23 cellular contexts compared by ENCODE assay signal in the genomic region with DNA sequence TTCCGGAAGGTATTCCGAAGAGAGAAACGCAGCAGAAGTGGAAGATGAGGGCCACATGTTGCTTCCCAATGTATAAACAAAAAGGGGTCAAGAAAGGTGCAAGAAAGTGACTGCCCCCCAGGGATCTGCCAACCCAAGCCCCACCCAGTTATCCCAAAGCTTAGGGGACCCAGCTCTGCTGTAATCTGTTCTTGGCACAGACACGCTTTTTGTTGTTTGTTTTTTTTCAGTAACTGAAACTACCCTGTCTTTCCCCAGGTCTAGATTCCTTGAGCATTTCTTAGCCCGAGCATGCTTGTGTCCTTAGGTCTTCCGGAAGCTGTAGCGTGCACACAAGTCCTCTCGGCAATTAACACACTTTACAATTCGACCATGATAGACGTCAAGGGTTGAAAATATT. TPM values are rescaled to one million over a fixed set of nuclear protein-coding genes. Genes with fewer than 3 reads are reported as not detected.
DNase-seq lines count a peak whose midpoint lies in the region; ATAC-seq lines count a peak whose summit lies in the region.
"Had no signal": no experiment of that assay in that cellular context is flagged by ENCODE, and none has a peak within 500 bp of the region (broad histone marks: within the 10 kb centered on the region; RNA-seq: fewer than 3 reads in every experiment).

No MANE protein-coding gene starts in this region.

- H3K36me3 ChIP-seq in HAP-1 (replicated peaks) = no peaks in the 10 kb centered on the region
- H3K36me3 ChIP-seq: BE2C, SJSA1 had no signal

- no peaks in the 10 kb centered on the region for H3K27me3 ChIP-seq in HAP-1 (ENCODE audit: low read depth)
- H3K27me3 ChIP-seq: BE2C had no signal

- DNase-seq in HCEC 1CT (peak; percentile 49), RPMI7951 (ENCODE audit: low read depth) (peak; percentile 4), left kidney (ENCODE audit: low read depth, low spot score) (peak; percentile 32), renal cortical epithelial cell (ENCODE audit: low read depth) (peak; percentile 36), HAP-1 (ENCODE audit: low spot score in 2 of 2) (no peak), NCI-H187 treated with DMSO at 0.1 percent for 48 hours (lab: John Stamatoyannopoulos, UW) (no peak)
- DNase-seq: BE2C; Calu3; CD8-positive, alpha-beta memory T cell; DMS79 treated with DMSO at 0.1 percent for 48 hours; GM23248; H7; NCI-H1092; NCI-H1436 treated with DMSO at 0.1 percent for 48 hours; NCI-H1930; NCI-H2107; NCI-H446; NCI-H524 treated with DMSO at 0.1 percent for 48 hours; NCI-H774; Right ventricle myocardium superior had no signal

- H3K4me3 ChIP-seq in HAP-1 = no peak overlapping the region
- H3K4me3 ChIP-seq: GM23248, SJSA1 had no signal

- no peaks in the 10 kb centered on the region for H3K9me3 ChIP-seq in HAP-1
- H3K9me3 ChIP-seq: BE2C, SJSA1 had no signal

- in situ Hi-C loops in HAP-1 (cut with MboI; ENCODE audit: low sequenced_read_pairs) = no loop called here

- no peak for ATAC-seq in HG02571 (IDR thresholded peaks at IDR 0.05; ENCODE audit: unreplicated experiment)
- ATAC-seq in GM21360 (IDR thresholded peaks at IDR 0.05; ENCODE audit: unreplicated experiment) = no peak

- no peaks in the 10 kb centered on the region; the same call in 1 of the 2 replicates for H3K4me1 ChIP-seq in HAP-1
- H3K4me1 ChIP-seq: BE2C had no signal

RNA-seq across cellular contexts. Expression of a gene that starts 8.5 kb away (rescaled TPM):
- 7.8 and 8.1 TPM in 2 replicates for total RNA-seq in RPMI7951 (2014; rRNA removed; shearing (Covaris generic))
- 11.1 and 11.3 TPM in 2 replicates for total RNA-seq in renal cortical epithelial cell

Comparison
In these comparisons a context has a peak if more than half of its experiments do, and no peak if none do; other contexts are left out.
1. DNase-seq: peak in HCEC 1CT (single experiment), RPMI7951 (single experiment), left kidney (single experiment) and renal cortical epithelial cell (single experiment); none in HAP-1 (0 of 2) and NCI-H187 treated with DMSO at 0.1 percent for 48 hours (single experiment).